29 cellular contexts compared by ENCODE assay signal in genomic region chr11:100799445-100799844, GRCh38.
DNase-seq lines count a peak whose midpoint lies in the region; ATAC-seq and TF ChIP-seq lines count a peak whose summit lies in the region.
"Had no signal": no experiment of that assay in that cellular context is flagged by ENCODE, and none has a peak within 500 bp of the region (broad histone marks: within the 10 kb centered on the region; RNA-seq: fewer than 3 reads in every experiment).

No MANE protein-coding gene starts in this region.

- peak overlapping the region; percentile 27 for H3K4me2 ChIP-seq in PC-3 (ENCODE audit: low read length)
- H3K4me2 ChIP-seq: A549; BLaER1; BLaER1 treated with 17β-estradiol and CSF1 and Interleukin-3, amounts not matched to agents 10 nM and 100 nM had no signal

- H3K27me3 ChIP-seq in PC-3 (ENCODE audit: low read length) (no peaks in the 10 kb centered on the region), uterus (no peaks in the 10 kb centered on the region)
- H3K27me3 ChIP-seq: BE2C; BLaER1; BLaER1 treated with 17β-estradiol and CSF1 and Interleukin-3, amounts not matched to agents 10 nM and 100 nM had no signal

- no peaks in the 10 kb centered on the region for H4K20me1 ChIP-seq in PC-3 (ENCODE audit: low read length)
- H4K20me1 ChIP-seq: BLaER1 had no signal

- H3K79me2 ChIP-seq in PC-3 (ENCODE audit: low read length), result no peaks in the 10 kb centered on the region

- H3K9me2 ChIP-seq in PC-3 (replicated peaks; ENCODE audit: low read length), result no peaks in the 10 kb centered on the region

- in situ Hi-C loops in astrocyte of the spinal cord (cut with HindIII; ENCODE audit: low sequenced_read_pairs), result no loop called here

- H3K9ac ChIP-seq in PC-3 (ENCODE audit: low read length), result no peak overlapping the region
- H3K9ac ChIP-seq: BLaER1; BLaER1 treated with 17β-estradiol and CSF1 and Interleukin-3, amounts not matched to agents 10 nM and 100 nM had no signal

- intact Hi-C loops in PC-3 (cut with micrococcal nuclease), result no loop called here
- intact Hi-C loops in uterus (cut with DNase I; ENCODE audit: low total_unique reads), result no loop called here

- no peaks in the 10 kb centered on the region for H3K36me3 ChIP-seq in PC-3 (ENCODE audit: low read depth, low read length)
- no peaks in the 10 kb centered on the region for H3K36me3 ChIP-seq in uterus
- H3K36me3 ChIP-seq: BE2C had no signal

- H3K27ac ChIP-seq in PC-3 (ENCODE audit: low read length) (peak overlapping the region; percentile 63), uterus (no peak overlapping the region)
- H3K27ac ChIP-seq: 22Rv1; A549; BLaER1; BLaER1 treated with 17β-estradiol and CSF1 and Interleukin-3, amounts not matched to agents 10 nM and 100 nM; C4-2B had no signal

- H3K4me3 ChIP-seq in PC-3 (ENCODE audit: low read length), result no peak overlapping the region
- no peak overlapping the region for H3K4me3 ChIP-seq in astrocyte of the spinal cord (ENCODE audit: low read depth, low read length)
- no peak overlapping the region for H3K4me3 ChIP-seq in uterus
- H3K4me3 ChIP-seq: A549; BLaER1; BLaER1 treated with 17β-estradiol and CSF1 and Interleukin-3, amounts not matched to agents 10 nM and 100 nM had no signal

- TF ChIP-seq CTCF in PC-3 (conservative IDR thresholded peaks at IDR 0.05; ENCODE audit: low read depth, low read length) (no peak), astrocyte of the spinal cord (IDR thresholded peaks at IDR 0.05; ENCODE audit: low read depth, low read length) (no peak), uterus (IDR thresholded peaks at IDR 0.05) (no peak)

- TF ChIP-seq POLR2A in uterus (IDR thresholded peaks at IDR 0.05), result no peak

- ATAC-seq in PC-3 (peak; percentile 91), HG03460 (IDR thresholded peaks at IDR 0.05; ENCODE audit: unreplicated experiment) (no peak)
- ATAC-seq: A549; CD8-positive, alpha-beta T cell had no signal

- no peak overlapping the region for H2AFZ ChIP-seq in PC-3 (ENCODE audit: low read length)

- H3K4me1 ChIP-seq in PC-3 (ENCODE audit: insufficient read depth, low read length) (peaks cover 21% of the 10 kb centered on the region), uterus (no peaks in the 10 kb centered on the region)
- H3K4me1 ChIP-seq: A549; BLaER1; BLaER1 treated with 17β-estradiol and CSF1 and Interleukin-3, amounts not matched to agents 10 nM and 100 nM; Caco-2 had no signal

- POLR2A ChIA-PET in PC-3 (lab: Charles Lee; ENCODE audit: unreplicated experiment), result interaction anchor here (0.7 kb wide), 1 partner anchor 23 kb away, joined by 3 read pairs; no protein-coding TSS in a partner anchor

- DNase-seq in PC-3, result peak; percentile 64
- peak; percentile 33 for DNase-seq in astrocyte of the spinal cord (ENCODE audit: low read depth, low spot score)
- no peak for DNase-seq in uterus
- DNase-seq: 8988T; ACHN; AML-193; BE2C; C1 segment of cervical spinal cord; Caco-2; Calu3; CD4-positive, alpha-beta memory T cell; CD4-positive, alpha-beta T cell; CD4-positive, CD25-positive, alpha-beta regulatory T cell; CD8-positive, alpha-beta memory T cell; CD8-positive, alpha-beta T cell; COR-L47; DMS 273 treated with DMSO at 0.1 percent for 48 hours; DMS153; DMS53; DMS79; DMS79 treated with DMSO at 0.1 percent for 48 hours; DND-41; EL had no signal

- BruUV-seq in PC-3 (replicated peaks; lab: Mats Ljungman, UMichigan), result no TSS peak

- no peaks in the 10 kb centered on the region for H3F3A ChIP-seq in PC-3 (ENCODE audit: low read length, unreplicated experiment)

- CTCF ChIA-PET in PC-3 (lab: Charles Lee), result no interaction called here

- H3K9me3 ChIP-seq in PC-3 (ENCODE audit: low read length), result no peaks in the 10 kb centered on the region
- H3K9me3 ChIP-seq in uterus, result no peaks in the 10 kb centered on the region
- H3K9me3 ChIP-seq: A549; BE2C; BLaER1; BLaER1 treated with 17β-estradiol and CSF1 and Interleukin-3, amounts not matched to agents 10 nM and 100 nM; Caco-2 had no signal

Comparison
In these comparisons a context has a peak if more than half of its experiments do, and no peak if none do; other contexts are left out.
1. DNase-seq: peak in PC-3 (single experiment) and astrocyte of the spinal cord (single experiment); none in uterus (0 of 2).